ENCODE assay signal across 8 cellular contexts in the genomic region with DNA sequence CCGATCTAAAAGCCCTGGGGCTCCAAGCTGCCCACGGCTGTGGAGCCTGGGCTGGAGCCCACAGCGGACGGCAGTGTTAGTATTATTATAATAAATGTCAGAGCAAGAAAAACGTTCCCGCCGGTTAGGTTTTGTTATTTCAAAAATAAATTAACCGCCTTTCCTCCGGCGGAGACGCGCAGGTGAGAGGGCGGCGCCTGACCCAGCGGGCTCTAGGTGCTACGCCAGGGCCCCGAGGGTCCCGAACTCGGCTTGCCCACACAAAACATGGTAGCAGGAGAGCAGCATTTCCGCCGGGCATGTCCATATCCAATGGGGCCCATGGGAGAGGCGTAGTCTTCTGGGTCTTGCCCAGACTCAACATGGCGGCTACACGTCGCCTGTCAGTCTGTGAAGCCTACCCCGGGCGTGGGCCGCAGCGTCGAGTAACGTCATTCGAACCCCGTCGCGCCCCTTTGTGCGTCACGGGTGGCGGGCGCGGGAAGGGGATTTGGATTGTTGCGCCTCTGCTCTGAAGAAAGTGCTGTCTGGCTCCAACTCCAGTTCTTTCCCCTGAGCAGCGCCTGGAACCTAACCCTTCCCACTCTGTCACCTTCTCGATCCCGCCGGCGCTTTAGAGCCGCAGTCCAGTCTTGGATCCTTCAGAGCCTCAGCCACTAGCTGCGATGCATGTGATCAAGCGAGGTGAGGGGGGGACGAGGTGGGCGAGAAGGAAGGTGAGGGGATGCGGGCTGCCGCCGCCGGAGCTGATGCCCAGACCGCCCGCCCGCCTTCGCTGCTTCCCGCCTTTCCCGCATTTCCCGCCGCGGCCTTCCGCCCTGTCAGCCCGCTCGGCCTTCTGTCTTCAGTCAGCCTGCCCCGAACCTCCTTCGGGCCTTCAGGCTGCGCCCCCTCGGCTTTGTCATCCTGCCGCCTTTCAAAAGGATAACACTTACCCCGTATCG.
A peak's percentile ranks its signal among the peaks of the same experiment; 100 is the strongest.
DNase-seq lines count a peak whose midpoint lies in the region; ATAC-seq and TF ChIP-seq lines count a peak whose summit lies in the region.

RRM1 (plus strand) TSS at position 452 of the 944 bp plus-strand sequence; CDS start at position 666, 214 bp downstream.

- peak within 1 kb of the TSS; percentile 96 for H3K4me3 Mint-ChIP-seq in nephron progenitor cell
- H3K4me3 Mint-ChIP-seq in stimulated activated naive CD8-positive, alpha-beta T cell treated with anti-CD3 and anti-CD28 coated beads, Interleukin-15, amount 100 ng/mL, for 72 hours: peak within 1 kb of the TSS; percentile 97 to 98

- peaks cover 4% of the 10 kb centered on the region for H3K27me3 Mint-ChIP-seq in nephron progenitor cell (ENCODE audit: low read depth, poor library complexity)
- H3K27me3 Mint-ChIP-seq in stimulated activated naive CD8-positive, alpha-beta T cell treated with anti-CD3 and anti-CD28 coated beads, Interleukin-15, amount 100 ng/mL, for 72 hours: no peaks in the 10 kb centered on the region

- peak within 1 kb of the TSS; percentile 89 for H3K4me2 ChIP-seq in MM.1S (ENCODE audit: low read depth, low read length)

- peak; percentile 97 for ATAC-seq in stimulated activated naive CD8-positive, alpha-beta T cell treated with anti-CD3 and anti-CD28 coated beads, Interleukin-15, amount 100 ng/mL, for 72 hours

- H3K79me2 ChIP-seq in MM.1S (ENCODE audit: low read length): peaks cover 59% of the 10 kb centered on the region

- peak within 1 kb of the TSS; percentile 58 for H3K4me3 ChIP-seq in HAP-1
- H3K4me3 ChIP-seq in MM.1S (ENCODE audit: low read length): peak within 1 kb of the TSS; percentile 97

- no peaks in the 10 kb centered on the region for H3K9me3 ChIP-seq in ES-I3 (ENCODE audit: control insufficient read depth, insufficient read depth, low read length)
- no peaks in the 10 kb centered on the region for H3K9me3 ChIP-seq in HAP-1
- H3K9me3 ChIP-seq in MM.1S (replicated peaks; ENCODE audit: insufficient read depth, low read length): no peaks in the 10 kb centered on the region

- peak within 1 kb of the TSS; percentile 96 for H3K27ac ChIP-seq in MM.1S (ENCODE audit: low read length)

- no peaks in the 10 kb centered on the region for H3K4me1 ChIP-seq in ES-I3 (ENCODE audit: insufficient read depth, low read length)
- H3K4me1 ChIP-seq in HAP-1: peaks cover 33% of the 10 kb centered on the region
- peaks cover 34% of the 10 kb centered on the region for H3K4me1 ChIP-seq in MM.1S (ENCODE audit: low read length)

- H3K27ac Mint-ChIP-seq in nephron progenitor cell: peak within 1 kb of the TSS; percentile 99
- peak within 1 kb of the TSS; percentile 98 to 100 for H3K27ac Mint-ChIP-seq in stimulated activated naive CD8-positive, alpha-beta T cell treated with anti-CD3 and anti-CD28 coated beads, Interleukin-15, amount 100 ng/mL, for 72 hours

- peaks cover 57% of the 10 kb centered on the region for H3K4me1 Mint-ChIP-seq in nephron progenitor cell
- H3K4me1 Mint-ChIP-seq in stimulated activated naive CD8-positive, alpha-beta T cell treated with anti-CD3 and anti-CD28 coated beads, Interleukin-15, amount 100 ng/mL, for 72 hours: peaks cover 87% of the 10 kb centered on the region

- H4K20me1 ChIP-seq in MM.1S (ENCODE audit: insufficient read depth, low read length): no peaks in the 10 kb centered on the region

- no peak for TF ChIP-seq CTCF in MM.1S (IDR thresholded peaks at IDR 0.05; ENCODE audit: low read length)
- TF ChIP-seq CTCF in nephron progenitor cell (IDR thresholded peaks at IDR 0.05): no peak

- H3K36me3 Mint-ChIP-seq in nephron progenitor cell (ENCODE audit: low read depth): peaks cover 12% of the 10 kb centered on the region

- no peaks in the 10 kb centered on the region for H3K36me3 ChIP-seq in ES-I3 (ENCODE audit: insufficient read depth, low read length)
- H3K36me3 ChIP-seq in HAP-1 (replicated peaks): peaks cover 12% of the 10 kb centered on the region
- no peaks in the 10 kb centered on the region; the same call in 1 of the 2 replicates for H3K36me3 ChIP-seq in MM.1S (replicated peaks; ENCODE audit: insufficient read depth, low read length)

- in situ Hi-C loops in HAP-1 (cut with MboI; ENCODE audit: low sequenced_read_pairs): no loop called here

- H3K9ac ChIP-seq in ES-I3 (ENCODE audit: low read depth, low read length) (peak within 1 kb of the TSS; percentile 75), MM.1S (ENCODE audit: low read length) (peak within 1 kb of the TSS; percentile 99)

- H2AFZ ChIP-seq in MM.1S (ENCODE audit: low read length): peak within 1 kb of the TSS; percentile 75

- peaks cover 25% of the 10 kb centered on the region; the same call in 1 of the 2 replicates for H3F3A ChIP-seq in MM.1S (ENCODE audit: insufficient read depth, low read length)

- H3K9me2 ChIP-seq in MM.1S (replicated peaks; ENCODE audit: insufficient read depth, low read length): no peaks in the 10 kb centered on the region

- H3K9me3 Mint-ChIP-seq in nephron progenitor cell: no peaks in the 10 kb centered on the region
- no peaks in the 10 kb centered on the region for H3K9me3 Mint-ChIP-seq in stimulated activated naive CD8-positive, alpha-beta T cell treated with anti-CD3 and anti-CD28 coated beads, Interleukin-15, amount 100 ng/mL, for 72 hours

- peak; percentile 95 to 96 for DNase-seq in HAP-1 (ENCODE audit: low spot score in 2 of 2)
- peak; percentile 94 for DNase-seq in MM.1S
- DNase-seq in SIG-M5 (lab: John Stamatoyannopoulos, UW): peak; percentile 70
- DNase-seq in activated gamma-delta T cell (lab: John Stamatoyannopoulos, UW): peak; percentile 86
- peak; percentile 96 for DNase-seq in fibroblast of the conjunctiva (ENCODE audit: low read depth)
- DNase-seq in nephron progenitor cell: peak; percentile 93
- peak; percentile 91 to 96 for DNase-seq in stimulated activated naive CD8-positive, alpha-beta T cell treated with anti-CD3 and anti-CD28 coated beads, Interleukin-15, amount 100 ng/mL, for 72 hours

- H3K27me3 ChIP-seq in HAP-1 (ENCODE audit: low read depth): no peaks in the 10 kb centered on the region
- no peaks in the 10 kb centered on the region for H3K27me3 ChIP-seq in MM.1S (replicated peaks; ENCODE audit: insufficient read depth, low read length)

Comparison
In these comparisons a context has a peak if more than half of its experiments do, and no peak if none do; other contexts are left out.
1. Peak in every context shown above with its lines: DNase-seq, ATAC-seq, H3K4me3 ChIP-seq and H3K27ac ChIP-seq.